ENCODE assay signal across 8 cellular contexts in the genomic region with DNA sequence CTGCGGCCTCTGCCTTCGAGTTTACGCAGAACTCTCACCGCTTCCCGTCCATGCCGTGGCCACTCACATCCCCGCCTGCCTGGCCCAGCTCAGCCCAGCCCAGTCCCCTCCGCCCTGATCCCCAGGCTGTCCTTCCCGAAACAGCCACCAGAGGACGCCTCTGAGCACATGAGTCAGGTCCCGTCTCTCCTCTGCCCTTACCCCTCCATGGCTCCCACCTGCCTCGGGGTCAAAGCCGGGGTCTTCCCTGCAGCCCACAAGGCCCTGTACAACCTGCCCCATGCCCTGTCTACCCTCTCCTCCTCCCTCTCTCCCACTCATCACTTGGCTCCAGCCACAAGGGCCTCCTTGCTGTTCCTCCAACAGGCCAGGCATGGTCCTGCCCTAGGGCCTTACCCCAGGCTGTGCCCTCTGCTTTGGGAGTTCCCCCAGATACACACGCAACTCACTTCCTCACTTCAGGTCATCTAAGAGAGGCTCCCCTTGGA. TPM values are rescaled to one million over a fixed set of nuclear protein-coding genes. Genes with fewer than 3 reads are reported as not detected.
A peak's percentile ranks its signal among the peaks of the same experiment; 100 is the strongest.
DNase-seq lines count a peak whose midpoint lies in the region; ATAC-seq and TF ChIP-seq lines count a peak whose summit lies in the region.

No MANE protein-coding gene starts in this region.

- 39 to 51% (median 44%) methylated on average over 14 of the region's 14 CpGs for WGBS in stomach, 5 donors

- peaks cover 0 to 19% (median 6%) of the 10 kb centered on the region in 5 donors for H3K27me3 Mint-ChIP-seq in naive thymus-derived CD8-positive, alpha-beta T cell

- no peaks in the 10 kb centered on the region for H3K9me3 Mint-ChIP-seq in naive thymus-derived CD8-positive, alpha-beta T cell

- no peak for TF ChIP-seq EP300 in stomach (IDR thresholded peaks at IDR 0.05)

- H3K36me3 Mint-ChIP-seq in naive thymus-derived CD8-positive, alpha-beta T cell, result no peaks in the 10 kb centered on the region

- H3K36me3 ChIP-seq in stomach, result no peaks in the 10 kb centered on the region

- TF ChIP-seq POLR2A in stomach (IDR thresholded peaks at IDR 0.05), result no peak

- no peak overlapping the region for H3K4me3 Mint-ChIP-seq in naive thymus-derived CD8-positive, alpha-beta T cell

- H3K27me3 ChIP-seq in stomach, result peaks cover 0 to 20% (median 0%) of the 10 kb centered on the region in 3 donors

- POLR2A ChIA-PET in naive thymus-derived CD8-positive, alpha-beta T cell (lab: Charles Lee), result interaction anchor here (0.8 kb wide), 1 partner anchor 69 kb away, joined by 3 read pairs; no protein-coding TSS in a partner anchor

- intact Hi-C loops in stomach (cut with DNase I; ENCODE audit: low total_unique reads), result no loop called here

- H3K4me3 ChIP-seq in stomach, result no peak overlapping the region

- peak; percentile 70 to 74 for ATAC-seq in naive thymus-derived CD8-positive, alpha-beta T cell
- ATAC-seq in GM19351 (IDR thresholded peaks at IDR 0.05; ENCODE audit: unreplicated experiment), result no peak
- no peak for ATAC-seq in GM21515 (IDR thresholded peaks at IDR 0.05; ENCODE audit: unreplicated experiment)

- peaks cover 0 to 3% (median 0%) of the 10 kb centered on the region in 4 donors for H3K4me1 Mint-ChIP-seq in naive thymus-derived CD8-positive, alpha-beta T cell

- H3K27ac ChIP-seq in stomach, result no peak overlapping the region

- peaks cover 0 to 7% (median 5%) of the 10 kb centered on the region in 4 donors for H3K4me1 ChIP-seq in stomach

- TF ChIP-seq CTCF in stomach (IDR thresholded peaks at IDR 0.05), result peak in 5 of 7 experiments; percentile 28 to 65 (median 51)

- peak overlapping the region in 1 of 10 donors; percentile 44 for H3K27ac Mint-ChIP-seq in naive thymus-derived CD8-positive, alpha-beta T cell

- no peaks in the 10 kb centered on the region for H3K9me3 ChIP-seq in stomach

- DNase-seq in CMK (ENCODE audit: low read depth), result peak; percentile 59
- peak; percentile 40 for DNase-seq in LHCN-M2 (ENCODE audit: low read depth)
- peak; percentile 56 to 58 for DNase-seq in activated CD4-positive, alpha-beta T cell treated with anti-CD3 and anti-CD28 coated beads, Interleukin-2, amount 50 U/mL, for 4 hours
- peak; percentile 59 for DNase-seq in effector CD8-positive, alpha-beta T cell (lab: John Stamatoyannopoulos, UW)
- peak; percentile 25 to 79 (median 56) for DNase-seq in naive thymus-derived CD8-positive, alpha-beta T cell
- peak; percentile 62 for DNase-seq in stomach

RNA-seq across cellular contexts. Expression of a gene that starts 8.1 kb away (rescaled TPM):
- total RNA-seq in LHCN-M2 (2014; rRNA removed), result 9.7 and 30.7 TPM in 2 replicates
- polyA plus RNA-seq in LHCN-M2 (2012), result 0.69 TPM
- total RNA-seq in naive thymus-derived CD8-positive, alpha-beta T cell, result under 1 TPM; 0.60 to 0.68 TPM
- not detected for polyA plus RNA-seq in naive thymus-derived CD8-positive, alpha-beta T cell
- 1 to 10 TPM in 4 of 5 donors, not detected in 1; 1.2 to 6.7 (median 2.1) TPM for total RNA-seq in stomach
- 1 to 10 TPM; 1.7 to 2.1 (median 1.9) TPM for polyA plus RNA-seq in stomach

RNA-seq across cellular contexts. Expression of a gene that starts 27.8 kb away (rescaled TPM):
- total RNA-seq in LHCN-M2 (2014; rRNA removed) (0.13 TPM in 1 of 2 replicates, not detected in the other), stomach (10 to 100 TPM in 1 of 5 donors, 1 to 10 TPM in 3, not detected in 1; 4.2 to 17.2 (median 7.3) TPM)
- polyA plus RNA-seq in LHCN-M2 (2012), result not detected
- total RNA-seq in naive thymus-derived CD8-positive, alpha-beta T cell, result not detected
- polyA plus RNA-seq in naive thymus-derived CD8-positive, alpha-beta T cell, result not detected
- polyA plus RNA-seq in stomach, result 10 to 100 TPM in 2 of 3 donors, 1 to 10 TPM in 1; 2.1 to 23.3 (median 16.1) TPM

RNA-seq across cellular contexts. Expression of a gene that starts 32.6 kb away (rescaled TPM):
- total RNA-seq in LHCN-M2 (2014; rRNA removed) (0.06 TPM in 1 of 2 replicates, not detected in the other), stomach (100 to 1,000 TPM in 1 of 5 donors, 10 to 100 TPM in 2, 1 to 10 TPM in 2; 1.4 to 114 (median 37.8) TPM)
- not detected for polyA plus RNA-seq in LHCN-M2 (2012)
- 1 to 10 TPM; 2.3 to 2.6 TPM for total RNA-seq in naive thymus-derived CD8-positive, alpha-beta T cell
- under 1 TPM; 0.28 to 0.90 (median 0.30) TPM for polyA plus RNA-seq in naive thymus-derived CD8-positive, alpha-beta T cell
- polyA plus RNA-seq in stomach, result 10 to 100 TPM; 23.8 to 37.9 (median 25.3) TPM

RNA-seq across cellular contexts. Expression of a gene that starts 49.3 kb away (rescaled TPM):
- total RNA-seq in LHCN-M2 (2014; rRNA removed) (under 0.01 TPM in 1 of 2 replicates, not detected in the other), stomach (10 to 100 TPM in 3 of 5 donors, 1 to 10 TPM in 2; 9.0 to 64.7 (median 24.9) TPM)
- 0.09 TPM for polyA plus RNA-seq in LHCN-M2 (2012)
- total RNA-seq in naive thymus-derived CD8-positive, alpha-beta T cell, result under 1 TPM; 0.23 to 0.36 TPM
- polyA plus RNA-seq in naive thymus-derived CD8-positive, alpha-beta T cell, result under 1 TPM; 0.07 to 0.11 (median 0.07) TPM
- 10 to 100 TPM in 1 of 3 donors, 1 to 10 TPM in 2; 3.5 to 13.2 (median 6.8) TPM for polyA plus RNA-seq in stomach

Comparison
In these comparisons a context has a peak if more than half of its experiments do, and no peak if none do; other contexts are left out.
1. ATAC-seq: peak in naive thymus-derived CD8-positive, alpha-beta T cell (2 of 2); none in GM19351 (single experiment) and GM21515 (single experiment).
2. Peak in every context shown above with its lines, with median percentiles within 50 percentile points of each other: DNase-seq.